17 cellular contexts compared by ENCODE assay signal in the genomic region with DNA sequence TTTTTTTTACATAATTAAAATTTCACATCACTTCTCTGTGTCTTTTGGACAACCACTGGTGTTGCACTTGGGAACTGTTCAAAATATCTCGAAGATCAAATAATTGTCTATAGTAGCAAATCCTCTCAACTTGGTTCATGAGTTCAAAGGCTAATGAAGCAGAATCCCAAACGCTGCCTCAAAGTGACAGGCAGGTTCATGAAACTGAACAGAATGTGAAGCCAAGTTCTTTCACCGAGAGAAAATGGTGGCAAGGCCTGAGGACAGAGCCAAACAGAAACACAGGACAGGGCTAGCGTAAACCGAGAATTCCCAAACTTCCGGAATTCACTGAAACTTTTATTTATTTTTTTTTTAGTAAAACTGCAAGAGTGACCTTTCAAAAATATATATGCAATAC. TPM values are rescaled to one million over a fixed set of nuclear protein-coding genes. Genes with fewer than 3 reads are reported as not detected.
DNase-seq lines count a peak whose midpoint lies in the region; ATAC-seq, FAIRE-seq and TF ChIP-seq lines count a peak whose summit lies in the region.
"Had no signal": no experiment of that assay in that cellular context is flagged by ENCODE, and none has a peak within 500 bp of the region (broad histone marks: within the 10 kb centered on the region; RNA-seq: fewer than 3 reads in every experiment).

No MANE protein-coding gene starts in this region.

- TF ChIP-seq RAD21 in A549 (conservative IDR thresholded peaks at IDR 0.05 in 1 of 2, IDR thresholded peaks at IDR 0.05 in 1 of 2) = no peak

- CTCF ChIA-PET in A549 (lab: Yijun Ruan, JAX) = interaction anchor here (0.7 to 1.1 kb wide), 2 partner anchors 14 to 203 kb away, joined by 3 read pairs; partner anchors contain the start of gene ARPC1A

- POLR2A ChIA-PET in A549 (lab: Yijun Ruan, JAX) = no interaction called here

- TF ChIP-seq CTCF in A549 (IDR thresholded peaks at IDR 0.05) (no peak), adrenal gland (IDR thresholded peaks at IDR 0.05) (no peak), left lung (IDR thresholded peaks at IDR 0.05) (no peak)

- TF ChIP-seq POLR2A in A549 (IDR thresholded peaks at IDR 0.05; ENCODE audit: low read length) (no peak), adrenal gland (IDR thresholded peaks at IDR 0.05) (no peak)

- H3K4me1 ChIP-seq in A549 = peaks cover 48% of the 10 kb centered on the region
- peaks cover 41 to 75% of the 10 kb centered on the region in 2 donors for H3K4me1 ChIP-seq in adrenal gland (replicated peaks in 1 of 2)
- H3K4me1 ChIP-seq in left lung = peaks cover 30 to 92% of the 10 kb centered on the region in 2 donors
- H3K4me1 ChIP-seq in subcutaneous abdominal adipose tissue (ENCODE audit: control insufficient read depth in 5 of 5, insufficient read depth in 5 of 5, low read length in 5 of 5) = peaks cover 7 to 79% (median 74%) of the 10 kb centered on the region in 5 donors

- no peaks in the 10 kb centered on the region for H3K36me3 ChIP-seq in adrenal gland (replicated peaks in 1 of 2)
- peaks cover 0 to 7% of the 10 kb centered on the region in 2 donors for H3K36me3 ChIP-seq in left lung
- H3K36me3 ChIP-seq in subcutaneous abdominal adipose tissue (ENCODE audit: control insufficient read depth in 5 of 5, insufficient read depth in 5 of 5, low read length in 5 of 5) = no peaks in the 10 kb centered on the region
- H3K36me3 ChIP-seq: HAP-1 had no signal

- no peak for FAIRE-seq in A549 (lab: Jason Lieb, UNC)
- FAIRE-seq: GM18507 had no signal

- intact Hi-C loops in adrenal gland (cut with DNase I) (no loop called here), left lung (cut with DNase I) (no loop called here)

- H3K27ac ChIP-seq in A549 (peak overlapping the region in 1 of 2 experiments; percentile 41; a peak in 2 of 6 replicates), adrenal gland (peak overlapping the region in 3 of 5 donors; percentile 53 to 79 (median 55)), left lung (peak overlapping the region; percentile 69 to 82), subcutaneous abdominal adipose tissue (ENCODE audit: low read depth, low read length) (peak overlapping the region; percentile 90)

- no peak overlapping the region for H3K4me3 ChIP-seq in A549
- H3K4me3 ChIP-seq in adrenal gland = no peak overlapping the region
- H3K4me3 ChIP-seq in left lung = no peak overlapping the region
- H3K4me3 ChIP-seq in subcutaneous abdominal adipose tissue (ENCODE audit: low read depth in 1 of 5, low read length in 5 of 5) = no peak overlapping the region
- H3K4me3 ChIP-seq: HAP-1 had no signal

- H3K9ac ChIP-seq in subcutaneous abdominal adipose tissue (ENCODE audit: low read length in 5 of 5) = peak overlapping the region in 1 of 5 donors; percentile 24
- H3K9ac ChIP-seq: SK-N-SH had no signal

- TF ChIP-seq EP300 in A549 (IDR thresholded peaks at IDR 0.05) = no peak

- WGBS in A549 (ENCODE audit: missing lambda C conversion rate) = 95% methylated on average over 6 of the region's 6 CpGs
- 62 to 68% (median 64%) methylated on average over 6 of the region's 6 CpGs for WGBS in adrenal gland, 4 donors

- H3K9me3 ChIP-seq in A549 (no peaks in the 10 kb centered on the region), adrenal gland (replicated peaks in 1 of 3) (no peaks in the 10 kb centered on the region), left lung (no peaks in the 10 kb centered on the region), subcutaneous abdominal adipose tissue (ENCODE audit: control insufficient read depth in 5 of 5, low read length in 5 of 5) (peaks cover 0 to 3% (median 0%) of the 10 kb centered on the region in 5 donors)
- H3K9me3 ChIP-seq: HAP-1, SK-N-SH had no signal

- peak overlapping the region; percentile 60; the same call in 1 of the 3 replicates for H3K4me2 ChIP-seq in A549
- H3K4me2 ChIP-seq: SK-N-SH had no signal

- ATAC-seq in A549 (no peak), left lung (no peak), HG03139 (IDR thresholded peaks at IDR 0.05; ENCODE audit: unreplicated experiment) (no peak)

- H3K27me3 ChIP-seq in adrenal gland (no peaks in the 10 kb centered on the region), left lung (no peaks in the 10 kb centered on the region), subcutaneous abdominal adipose tissue (ENCODE audit: control insufficient read depth in 5 of 5, insufficient read depth in 4 of 5, low read length in 5 of 5) (no peaks in the 10 kb centered on the region)

- DNase-seq in A549 (ENCODE audit: low read depth in 1 of 2, low spot score in 1 of 2) (no peak), adrenal gland (no peak), left lung (no peak), NCI-H187 treated with DMSO at 0.1 percent for 48 hours (lab: John Stamatoyannopoulos, UW) (no peak), Kasumi-1 (lab: John Stamatoyannopoulos, UW) (no peak), CD1c-positive myeloid dendritic cell (ENCODE audit: extremely low spot score) (no peak)
- DNase-seq: CD4-positive, CD25-positive, alpha-beta regulatory T cell; DMS53; NCI-H1417 treated with DMSO at 0.1 percent for 48 hours; NCI-H2081; NCI-H2227 treated with DMSO at 0.1 percent for 48 hours; Right ventricle myocardium superior; SK-N-SH had no signal

TF ChIP-seq in A549, 52 proteins besides CTCF, POLR2A, EP300 and RAD21:
- TF ChIP-seq FOSL2 (IDR thresholded peaks at IDR 0.05) (no peak), FOSL2 (CRISPR knock-in tag; IDR thresholded peaks at IDR 0.05) (no peak), MYC (IDR thresholded peaks at IDR 0.05; ENCODE audit: borderline replicate concordance, low read length) (no peak), NFE2L2 (conservative IDR thresholded peaks at IDR 0.05; ENCODE audit: low read length) (no peak), JUNB (IDR thresholded peaks at IDR 0.05) (no peak), JUN (IDR thresholded peaks at IDR 0.05) (no peak), RFX5 (IDR thresholded peaks at IDR 0.05) (no peak)
- TF ChIP-seq, protein P1, sequence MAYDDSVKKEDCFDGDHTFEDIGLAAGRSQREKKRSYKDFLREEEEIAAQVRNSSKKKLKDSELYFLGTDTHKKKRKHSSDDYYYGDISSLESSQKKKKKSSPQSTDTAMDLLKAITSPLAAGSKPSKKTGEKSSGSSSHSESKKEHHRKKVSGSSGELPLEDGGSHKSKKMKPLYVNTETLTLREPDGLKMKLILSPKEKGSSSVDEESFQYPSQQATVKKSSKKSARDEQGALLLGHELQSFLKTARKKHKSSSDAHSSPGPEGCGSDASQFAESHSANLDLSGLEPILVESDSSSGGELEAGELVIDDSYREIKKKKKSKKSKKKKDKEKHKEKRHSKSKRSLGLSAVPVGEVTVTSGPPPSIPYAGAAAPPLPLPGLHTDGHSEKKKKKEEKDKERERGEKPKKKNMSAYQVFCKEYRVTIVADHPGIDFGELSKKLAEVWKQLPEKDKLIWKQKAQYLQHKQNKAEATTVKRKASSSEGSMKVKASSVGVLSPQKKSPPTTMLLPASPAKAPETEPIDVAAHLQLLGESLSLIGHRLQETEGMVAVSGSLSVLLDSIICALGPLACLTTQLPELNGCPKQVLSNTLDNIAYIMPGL (CRISPR knock-in tag; IDR thresholded peaks at IDR 0.05; ENCODE audit: borderline replicate concordance) = no peak
TF ChIP-seq in A549: peak in this region for 0.

RNA-seq across cellular contexts. Expression of gene SMURF1, which starts 21.1 kb away (rescaled TPM):
- polyA plus RNA-seq in A549 (2011; rRNA removed) = 21.5 and 22.1 TPM in 2 replicates
- polyA plus RNA-seq in A549 (2012; cell fraction: cytosol; rRNA removed) = 8.6 and 10.8 TPM in 2 replicates
- 23.9 and 34.3 TPM in 2 replicates for polyA plus RNA-seq in A549 (2012; cell fraction: nucleus; rRNA removed)
- polyA plus RNA-seq in A549 (2017; fragmentation: RNase III; extraction: RNeasy Plus Mini Kit Qiagen cat#74134 plus additional on column Dnase treatment) = 13.3 to 15.4 TPM (median 13.8 TPM) in 3 replicates
- polyA minus RNA-seq in A549 (2011; rRNA and poly(A)+ RNA removed) = 20.1 and 20.5 TPM in 2 replicates
- 10 to 100 TPM; 16.7 to 40.3 (median 23.0) TPM for total RNA-seq in adrenal gland
- 10 to 100 TPM in 2 of 3 donors, 1 to 10 TPM in 1; 8.9 to 16.7 (median 14.8) TPM for polyA plus RNA-seq in adrenal gland
- 10 to 100 TPM; 31.5 to 43.4 TPM for total RNA-seq in left lung
